ENCODE assay signal across 28 cellular contexts in genomic region chr22:46363611-46364321, GRCh38.
"Had no signal": no experiment of that assay in that cellular context is flagged by ENCODE, and none has a peak within 500 bp of the region (broad histone marks: within the 10 kb centered on the region; RNA-seq: fewer than 3 reads in every experiment).

No MANE protein-coding gene starts in this region.

- H3K36me3 ChIP-seq: breast epithelium, colonic mucosa, neutrophil, pancreas, right atrium auricular region had no signal

- H3K4me1 Mint-ChIP-seq: nephron had no signal

- FAIRE-seq: endothelial cell of umbilical vein, frontal cortex, pancreas, TTC549 had no signal

- H3K9me3 ChIP-seq: breast epithelium, colonic mucosa, neutrophil, pancreas, psoas muscle, right atrium auricular region, testis had no signal

- H3K4me3 ChIP-seq: breast epithelium, colonic mucosa, dorsolateral prefrontal cortex, pancreas, psoas muscle, right atrium auricular region, testis had no signal

- H3K36me3 Mint-ChIP-seq: activated naive CD8-positive, alpha-beta T cell treated with anti-CD3 and anti-CD28 coated beads, Interleukin-2, amount 10 ng/mL, durations not matched to agents 7 days and 5 days had no signal

- H3K27ac Mint-ChIP-seq: activated naive CD4-positive, alpha-beta T cell treated with anti-CD3 and anti-CD28 coated beads for 36 hours; activated naive CD8-positive, alpha-beta T cell treated with anti-CD3 and anti-CD28 coated beads, Interleukin-2, amount 10 ng/mL, durations not matched to agents 7 days and 5 days; effector memory CD8-positive, alpha-beta T cell; nephron; stimulated activated effector memory CD8-positive, alpha-beta T cell treated with anti-CD3 and anti-CD28 coated beads, Interleukin-12 subunit alpha, Interleukin-12 subunit beta, amount 100 ng/mL, for 72 hours had no signal

- ATAC-seq: effector memory CD8-positive, alpha-beta T cell; esophagus mucosa; pancreas; psoas muscle; stimulated activated effector memory CD8-positive, alpha-beta T cell treated with anti-CD3 and anti-CD28 coated beads, Interleukin-12 subunit alpha, Interleukin-12 subunit beta, amount 100 ng/mL, for 72 hours had no signal

- H3K4me1 ChIP-seq: breast epithelium, colonic mucosa, psoas muscle, right atrium auricular region, testis had no signal

- H3K4me3 Mint-ChIP-seq: activated naive CD4-positive, alpha-beta T cell treated with anti-CD3 and anti-CD28 coated beads for 36 hours; activated naive CD8-positive, alpha-beta T cell treated with anti-CD3 and anti-CD28 coated beads, Interleukin-2, amount 10 ng/mL, durations not matched to agents 7 days and 5 days; central memory CD8-positive, alpha-beta T cell; effector memory CD8-positive, alpha-beta T cell; nephron; stimulated activated effector memory CD8-positive, alpha-beta T cell treated with anti-CD3 and anti-CD28 coated beads, Interleukin-12 subunit alpha, Interleukin-12 subunit beta, amount 100 ng/mL, for 72 hours had no signal

- H3K9me3 Mint-ChIP-seq: activated naive CD8-positive, alpha-beta T cell treated with anti-CD3 and anti-CD28 coated beads, Interleukin-2, amount 10 ng/mL, durations not matched to agents 7 days and 5 days; central memory CD8-positive, alpha-beta T cell; effector memory CD8-positive, alpha-beta T cell; nephron; stimulated activated effector memory CD8-positive, alpha-beta T cell treated with anti-CD3 and anti-CD28 coated beads, Interleukin-12 subunit alpha, Interleukin-12 subunit beta, amount 100 ng/mL, for 72 hours had no signal

- H3K27ac ChIP-seq: breast epithelium, colonic mucosa, dorsolateral prefrontal cortex, neutrophil, pancreas, psoas muscle, right atrium auricular region, testis, WERI-Rb-1 had no signal

- DNase-seq: activated CD4-positive, alpha-beta T cell treated with anti-CD3 and anti-CD28 coated beads for 1 hour; activated CD4-positive, alpha-beta T cell treated with anti-CD3 and anti-CD28 coated beads, Interleukin-2, amount 50 U/mL, for 4 hours; activated naive CD4-positive, alpha-beta T cell treated with anti-CD3 and anti-CD28 coated beads for 36 hours; activated naive CD8-positive, alpha-beta T cell treated with anti-CD3 and anti-CD28 coated beads, Interleukin-2, amount 10 ng/mL, durations not matched to agents 7 days and 5 days; activated T-cell treated with anti-CD3 and anti-CD28 coated beads, Interleukin-2, amount 50 U/mL, for 48 hours; amniotic stem cell; colonic mucosa; dorsolateral prefrontal cortex; effector memory CD8-positive, alpha-beta T cell; hippocampal formation; mesenchymal stem cell; stimulated activated CD4-positive, alpha-beta T cell treated with anti-CD3 and anti-CD28 coated beads, Interleukin-2, amount 100 ng/mL, for 24 hours; T-helper 1 cell; testis; trophoblast cell; WERI-Rb-1 had no signal
